Comparison of ENCODE assay signal across 15 cellular contexts in genomic region chr20:4721719-4722118, GRCh38. TPM values are rescaled to one million over a fixed set of nuclear protein-coding genes. Genes with fewer than 3 reads are reported as not detected.
DNase-seq lines count a peak whose midpoint lies in the region; ATAC-seq and TF ChIP-seq lines count a peak whose summit lies in the region.
"Had no signal": no experiment of that assay in that cellular context is flagged by ENCODE, and none has a peak within 500 bp of the region (broad histone marks: within the 10 kb centered on the region; RNA-seq: fewer than 3 reads in every experiment).

TSS of gene PRND (plus strand) at chr20:4721909. CDS start at chr20:4724552, 2,643 bp downstream.

- peak within 1 kb of the TSS; percentile 96 for H3K27ac Mint-ChIP-seq in dendritic cell treated with granulocyte-macrophage colony-stimulating factor and Interleukin-4, amounts not matched to agents 40 ng/mL and 50 ng/mL, for 4 days
- H3K27ac Mint-ChIP-seq in neural crest cell (ENCODE audit: unreplicated experiment) (peak within 1 kb of the TSS; percentile 57), mesothelial cell of epicardium (no peak within 1 kb of the TSS)

- no peaks in the 10 kb centered on the region for H3K27me3 ChIP-seq in ACC112 (ENCODE audit: insufficient read depth, low read length)
- H3K27me3 ChIP-seq in HUES64 (ENCODE audit: insufficient read depth, low read length) = no peaks in the 10 kb centered on the region

- H3K4me1 Mint-ChIP-seq in dendritic cell treated with granulocyte-macrophage colony-stimulating factor and Interleukin-4, amounts not matched to agents 40 ng/mL and 50 ng/mL, for 4 days (ENCODE audit: low read depth) = peaks cover 36% of the 10 kb centered on the region
- peaks cover 17% of the 10 kb centered on the region for H3K4me1 Mint-ChIP-seq in neural crest cell
- H3K4me1 Mint-ChIP-seq in mesothelial cell of epicardium = peaks cover 4% of the 10 kb centered on the region

- ATAC-seq in GM21737 (IDR thresholded peaks at IDR 0.05; ENCODE audit: unreplicated experiment) = no peak
- ATAC-seq: Right ventricle myocardium inferior had no signal

- H3K9ac ChIP-seq in HUES64 (ENCODE audit: low read depth, low read length) = no peak within 1 kb of the TSS

- DNase-seq in neural crest cell (ENCODE audit: low read depth, low spot score) = no peak
- no peak for DNase-seq in mesothelial cell of epicardium (ENCODE audit: low spot score in 2 of 2, unreplicated experiment in 2 of 2)
- DNase-seq in NCI-H526 (lab: John Stamatoyannopoulos, UW) = no peak
- DNase-seq in activated CD4-positive, CD25-positive, alpha-beta regulatory T cell (lab: John Stamatoyannopoulos, UW) = no peak
- DNase-seq: NCI-H1092; NCI-H69; stimulated activated CD4-positive, alpha-beta T cell treated with anti-CD3 and anti-CD28 coated beads, Interleukin-12 subunit alpha, Interleukin-12 subunit beta, amount 100 ng/mL, for 4 hours had no signal

- H3K27ac ChIP-seq in ACC112 (ENCODE audit: low read depth, low read length) (no peak within 1 kb of the TSS), HUES64 (ENCODE audit: low read depth, low read length) (no peak within 1 kb of the TSS)

- no peaks in the 10 kb centered on the region for H3K4me1 ChIP-seq in ACC112 (ENCODE audit: control insufficient read depth, insufficient read depth, low read length, unreplicated experiment)
- peaks cover 12% of the 10 kb centered on the region for H3K4me1 ChIP-seq in HUES64 (ENCODE audit: insufficient read depth, low read length)

- no peak within 1 kb of the TSS for H3K4me3 Mint-ChIP-seq in dendritic cell treated with granulocyte-macrophage colony-stimulating factor and Interleukin-4, amounts not matched to agents 40 ng/mL and 50 ng/mL, for 4 days
- H3K4me3 Mint-ChIP-seq in neural crest cell (peak within 1 kb of the TSS; percentile 12), mesothelial cell of epicardium (no peak within 1 kb of the TSS)

- TF ChIP-seq CTCF in neural crest cell (conservative IDR thresholded peaks at IDR 0.05) = no peak
- TF ChIP-seq CTCF in mesothelial cell of epicardium (IDR thresholded peaks at IDR 0.05; ENCODE audit: unreplicated experiment) = no peak

- peaks cover 5% of the 10 kb centered on the region for H3K27me3 Mint-ChIP-seq in dendritic cell treated with granulocyte-macrophage colony-stimulating factor and Interleukin-4, amounts not matched to agents 40 ng/mL and 50 ng/mL, for 4 days
- H3K27me3 Mint-ChIP-seq in neural crest cell (ENCODE audit: low read depth) (no peaks in the 10 kb centered on the region), mesothelial cell of epicardium (ENCODE audit: low read depth) (peaks cover 16% of the 10 kb centered on the region)

- H3K36me3 ChIP-seq in ACC112 (ENCODE audit: insufficient read depth, low read length) (no peaks in the 10 kb centered on the region), HUES64 (ENCODE audit: insufficient read depth, low read length) (no peaks in the 10 kb centered on the region)
- H3K36me3 ChIP-seq: HAP-1 had no signal

- WGBS in HUES64 = 86% methylated on average over 8 of the region's 8 CpGs

- H3K9me3 ChIP-seq in HUES64 (ENCODE audit: insufficient read depth, low read depth, low read length) = no peaks in the 10 kb centered on the region
- H3K9me3 ChIP-seq: HAP-1 had no signal

- peak within 1 kb of the TSS; percentile 18 for H2AFZ ChIP-seq in ACC112 (ENCODE audit: low read length, unreplicated experiment)

- H3K9me3 Mint-ChIP-seq in dendritic cell treated with granulocyte-macrophage colony-stimulating factor and Interleukin-4, amounts not matched to agents 40 ng/mL and 50 ng/mL, for 4 days = no peaks in the 10 kb centered on the region
- H3K9me3 Mint-ChIP-seq in neural crest cell (no peaks in the 10 kb centered on the region), mesothelial cell of epicardium (no peaks in the 10 kb centered on the region)

- H3K79me2 ChIP-seq in ACC112 (ENCODE audit: control insufficient read depth, insufficient read depth, low read length, unreplicated experiment) = no peaks in the 10 kb centered on the region

- H3K4me3 ChIP-seq in ACC112 (ENCODE audit: low read depth, low read length) = peak within 1 kb of the TSS; percentile 2; the same call in 1 of the 2 replicates
- H3K4me3 ChIP-seq in HUES64 (ENCODE audit: low read length) = peak within 1 kb of the TSS; percentile 22; the same call in 1 of the 2 replicates
- H3K4me3 ChIP-seq: HAP-1 had no signal

- intact Hi-C loops in dendritic cell treated with granulocyte-macrophage colony-stimulating factor and Interleukin-4, amounts not matched to agents 40 ng/mL and 50 ng/mL, for 4 days (cut with micrococcal nuclease) = no loop called here

- H3K36me3 Mint-ChIP-seq in dendritic cell treated with granulocyte-macrophage colony-stimulating factor and Interleukin-4, amounts not matched to agents 40 ng/mL and 50 ng/mL, for 4 days (ENCODE audit: low read depth) = no peaks in the 10 kb centered on the region
- H3K36me3 Mint-ChIP-seq in neural crest cell (ENCODE audit: low read depth) (no peaks in the 10 kb centered on the region), mesothelial cell of epicardium (no peaks in the 10 kb centered on the region)

RNA-seq across cellular contexts. Expression of gene PRND, which starts in this region (rescaled TPM):
- 0.25 TPM for polyA plus RNA-seq in HUES64 (2013, experiment 1 of 2)
- polyA plus RNA-seq in HUES64 (2013, experiment 2 of 2) = 0.13 TPM
- not detected in 2 replicates for total RNA-seq in neural crest cell
- 0.05 TPM in 1 of 3 replicates, not detected in the others for total RNA-seq in mesothelial cell of epicardium
- total RNA-seq: HT-29, Right ventricle myocardium inferior had no signal
- polyA plus RNA-seq: AG04450 had no signal
